In the genomic region with DNA sequence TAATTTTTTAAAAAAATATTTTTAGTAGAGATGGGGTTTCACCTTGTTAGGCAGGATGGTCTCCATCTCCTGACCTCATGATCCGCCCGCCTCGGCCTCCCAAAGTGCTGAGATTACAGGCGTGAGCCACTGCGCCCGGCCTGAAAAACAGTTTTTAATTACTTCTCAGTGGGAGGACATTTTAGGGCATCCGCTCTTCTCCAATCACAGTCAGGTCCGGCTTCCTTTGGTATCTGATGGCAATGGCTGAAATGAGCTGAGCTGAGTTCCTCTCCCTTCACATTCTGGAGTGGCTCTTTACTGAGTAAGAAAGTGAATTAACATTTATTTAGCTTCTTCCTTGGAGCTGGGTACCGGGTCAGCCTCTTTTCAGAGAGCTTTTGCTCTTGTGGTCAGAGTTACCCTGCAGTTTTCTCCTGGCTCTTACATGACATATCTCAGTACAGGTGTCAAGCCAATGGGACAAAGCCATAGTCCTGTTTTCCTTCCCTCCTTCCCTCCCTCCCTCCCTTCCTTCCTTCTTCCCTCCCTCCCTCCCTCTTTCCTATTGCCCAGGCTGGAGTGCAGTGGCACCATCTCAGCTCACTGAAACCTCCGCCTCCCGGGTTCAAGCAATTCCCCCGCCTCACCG, we compare ENCODE assay signal across 11 cellular contexts. TPM values are rescaled to one million over a fixed set of nuclear protein-coding genes. Genes with fewer than 3 reads are reported as not detected.
A peak's percentile ranks its signal among the peaks of the same experiment; 100 is the strongest.
DNase-seq lines count a peak whose midpoint lies in the region; ATAC-seq and TF ChIP-seq lines count a peak whose summit lies in the region.
"Had no signal": no experiment of that assay in that cellular context is flagged by ENCODE, and none has a peak within 500 bp of the region (broad histone marks: within the 10 kb centered on the region; RNA-seq: fewer than 3 reads in every experiment).

No MANE protein-coding gene starts in this region.

- no peak for DNase-seq in natural killer cell treated with Interleukin-12 subunit alpha and Interleukin-12 subunit beta and Interleukin-15 and Interleukin-18, amount 100 ng/mL, for 72 hours (ENCODE audit: low spot score)
- DNase-seq in natural killer cell (no peak), memory B cell (ENCODE audit: low spot score in 2 of 2) (no peak), vagina (ENCODE audit: extremely low spot score in 2 of 2) (no peak), NCI-H526 treated with DMSO at 0.1 percent for 48 hours (lab: John Stamatoyannopoulos, UW) (no peak)
- DNase-seq in activated naive CD8-positive, alpha-beta T cell treated with anti-CD3 and anti-CD28 coated beads, Interleukin-2, amount 50 U/mL, for 24 hours, result no peak
- DNase-seq in activated CD4-positive, CD25-positive, alpha-beta regulatory T cell (lab: John Stamatoyannopoulos, UW), result no peak
- no peak for DNase-seq in effector CD8-positive, alpha-beta T cell (lab: John Stamatoyannopoulos, UW)
- DNase-seq: KG1 had no signal

- TF ChIP-seq POLR2A in vagina (IDR thresholded peaks at IDR 0.05), result no peak

- no peak for TF ChIP-seq CTCF in natural killer cell (IDR thresholded peaks at IDR 0.05)
- no peak for TF ChIP-seq CTCF in vagina (IDR thresholded peaks at IDR 0.05)

- no peak for ATAC-seq in natural killer cell treated with Interleukin-12 subunit alpha and Interleukin-12 subunit beta and Interleukin-15 and Interleukin-18, amount 100 ng/mL, for 72 hours
- ATAC-seq in natural killer cell (no peak), memory B cell (ENCODE audit: low read depth) (no peak)
- no peak for ATAC-seq in activated naive CD8-positive, alpha-beta T cell treated with anti-CD3 and anti-CD28 coated beads, Interleukin-2, amount 50 U/mL, for 24 hours

- H3K4me1 ChIP-seq in vagina, result peaks cover 26% of the 10 kb centered on the region

- no peak overlapping the region for H3K27ac ChIP-seq in vagina
- H3K27ac ChIP-seq: SJSA1 had no signal

- H3K27me3 ChIP-seq in vagina, result no peaks in the 10 kb centered on the region
- H3K27me3 ChIP-seq: colonic mucosa, SJSA1 had no signal

- H3K4me3 Mint-ChIP-seq in natural killer cell treated with Interleukin-12 subunit alpha and Interleukin-12 subunit beta and Interleukin-15 and Interleukin-18, amount 100 ng/mL, for 72 hours, result peak overlapping the region; percentile 89
- no peak overlapping the region for H3K4me3 Mint-ChIP-seq in natural killer cell
- peak overlapping the region; percentile 95 for H3K4me3 Mint-ChIP-seq in activated naive CD8-positive, alpha-beta T cell treated with anti-CD3 and anti-CD28 coated beads, Interleukin-2, amount 50 U/mL, for 24 hours
- peak overlapping the region; percentile 97 for H3K4me3 Mint-ChIP-seq in memory B cell

- H3K27ac Mint-ChIP-seq in natural killer cell treated with Interleukin-12 subunit alpha and Interleukin-12 subunit beta and Interleukin-15 and Interleukin-18, amount 100 ng/mL, for 72 hours, result peak overlapping the region; percentile 70 to 85
- peak overlapping the region in 1 of 2 donors; percentile 89 for H3K27ac Mint-ChIP-seq in natural killer cell
- no peak overlapping the region for H3K27ac Mint-ChIP-seq in activated naive CD8-positive, alpha-beta T cell treated with anti-CD3 and anti-CD28 coated beads, Interleukin-2, amount 50 U/mL, for 24 hours
- peak overlapping the region; percentile 91 for H3K27ac Mint-ChIP-seq in memory B cell

- peaks cover 18 to 20% of the 10 kb centered on the region in 2 donors for H3K4me1 Mint-ChIP-seq in natural killer cell treated with Interleukin-12 subunit alpha and Interleukin-12 subunit beta and Interleukin-15 and Interleukin-18, amount 100 ng/mL, for 72 hours (ENCODE audit: low read depth in 2 of 2)
- peaks cover 15 to 18% of the 10 kb centered on the region in 2 donors for H3K4me1 Mint-ChIP-seq in natural killer cell
- H3K4me1 Mint-ChIP-seq in activated naive CD8-positive, alpha-beta T cell treated with anti-CD3 and anti-CD28 coated beads, Interleukin-2, amount 50 U/mL, for 24 hours, result peaks cover 26% of the 10 kb centered on the region
- H3K4me1 Mint-ChIP-seq in memory B cell, result peaks cover 16% of the 10 kb centered on the region

- peaks cover 0 to 5% of the 10 kb centered on the region in 2 donors for H3K36me3 ChIP-seq in vagina
- H3K36me3 ChIP-seq: colonic mucosa had no signal

- no peaks in the 10 kb centered on the region for H3K9me3 ChIP-seq in vagina
- H3K9me3 ChIP-seq: colonic mucosa, SJSA1 had no signal

- H3K36me3 Mint-ChIP-seq in natural killer cell treated with Interleukin-12 subunit alpha and Interleukin-12 subunit beta and Interleukin-15 and Interleukin-18, amount 100 ng/mL, for 72 hours, result peaks cover 8% of the 10 kb centered on the region
- H3K36me3 Mint-ChIP-seq in natural killer cell (no peaks in the 10 kb centered on the region), memory B cell (peaks cover 5% of the 10 kb centered on the region)
- H3K36me3 Mint-ChIP-seq in activated naive CD8-positive, alpha-beta T cell treated with anti-CD3 and anti-CD28 coated beads, Interleukin-2, amount 50 U/mL, for 24 hours (ENCODE audit: low read depth), result peaks cover 10% of the 10 kb centered on the region

- no peaks in the 10 kb centered on the region for H3K9me3 Mint-ChIP-seq in natural killer cell treated with Interleukin-12 subunit alpha and Interleukin-12 subunit beta and Interleukin-15 and Interleukin-18, amount 100 ng/mL, for 72 hours
- no peaks in the 10 kb centered on the region for H3K9me3 Mint-ChIP-seq in natural killer cell
- no peaks in the 10 kb centered on the region for H3K9me3 Mint-ChIP-seq in activated naive CD8-positive, alpha-beta T cell treated with anti-CD3 and anti-CD28 coated beads, Interleukin-2, amount 50 U/mL, for 24 hours
- H3K9me3 Mint-ChIP-seq in memory B cell, result no peaks in the 10 kb centered on the region

- H3K27me3 Mint-ChIP-seq in natural killer cell treated with Interleukin-12 subunit alpha and Interleukin-12 subunit beta and Interleukin-15 and Interleukin-18, amount 100 ng/mL, for 72 hours, result no peaks in the 10 kb centered on the region
- H3K27me3 Mint-ChIP-seq in natural killer cell (ENCODE audit: low read depth in 2 of 2), result no peaks in the 10 kb centered on the region
- no peaks in the 10 kb centered on the region for H3K27me3 Mint-ChIP-seq in activated naive CD8-positive, alpha-beta T cell treated with anti-CD3 and anti-CD28 coated beads, Interleukin-2, amount 50 U/mL, for 24 hours
- H3K27me3 Mint-ChIP-seq in memory B cell, result no peaks in the 10 kb centered on the region

- H3K4me3 ChIP-seq in vagina, result peak overlapping the region; percentile 70 to 82

- intact Hi-C loops in natural killer cell (cut with micrococcal nuclease), result no loop called here
- intact Hi-C loops in vagina (cut with DNase I), result no loop called here

RNA-seq across cellular contexts. Expression of gene TTC27, which starts 1.1 kb away (rescaled TPM):
- total RNA-seq in natural killer cell treated with Interleukin-12 subunit alpha and Interleukin-12 subunit beta and Interleukin-15 and Interleukin-18, amount 100 ng/mL, for 72 hours, result 10 to 100 TPM; 21.3 to 43.2 TPM
- 10 to 100 TPM; 13.7 to 14.6 (median 14.1) TPM for total RNA-seq in natural killer cell
- 12.5 TPM for total RNA-seq in vagina
